Comparison of ENCODE assay signal across 16 cellular contexts in the genomic region with DNA sequence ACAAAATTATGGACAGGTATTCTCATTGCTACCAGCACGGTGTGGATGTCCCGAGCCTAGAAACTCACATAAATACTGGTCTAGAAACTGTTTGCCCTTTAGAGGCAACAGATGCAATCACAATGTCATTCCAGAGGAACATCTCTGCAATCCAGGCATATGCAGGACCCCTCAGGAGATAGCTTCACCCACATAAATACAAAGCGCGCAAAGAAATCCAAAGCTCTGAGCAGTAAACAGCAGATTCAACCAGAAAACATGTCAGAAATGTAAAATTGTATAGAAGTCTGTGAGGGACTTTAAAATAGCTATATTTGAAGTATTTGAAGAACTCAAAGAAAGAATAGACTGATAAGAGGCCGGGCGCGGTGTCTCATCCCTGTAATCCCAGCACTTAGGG.
A peak's percentile ranks its signal among the peaks of the same experiment; 100 is the strongest.
DNase-seq lines count a peak whose midpoint lies in the region; ATAC-seq, FAIRE-seq and TF ChIP-seq lines count a peak whose summit lies in the region.
"Had no signal": no experiment of that assay in that cellular context is flagged by ENCODE, and none has a peak within 500 bp of the region (broad histone marks: within the 10 kb centered on the region; RNA-seq: fewer than 3 reads in every experiment).

No MANE protein-coding gene starts in this region.

- H3K27ac ChIP-seq in HepG2 (ENCODE audit: extremely low read length, insufficient read depth, low read length) = no peak overlapping the region
- no peak overlapping the region for H3K27ac ChIP-seq in right lobe of liver
- no peak overlapping the region for H3K27ac ChIP-seq in esophagus muscularis mucosa (replicated peaks in 1 of 4)
- H3K27ac ChIP-seq in smooth muscle cell (ENCODE audit: low read depth) = peak overlapping the region; percentile 42
- H3K27ac ChIP-seq: C4-2B had no signal

- no peaks in the 10 kb centered on the region for H3K4me1 Mint-ChIP-seq in progenitor cell of endocrine pancreas (ENCODE audit: low read depth)
- H3K4me1 Mint-ChIP-seq: CD4-positive, alpha-beta memory T cell had no signal

- no TSS peak for BruUV-seq in HepG2 (replicated peaks; lab: Mats Ljungman, UMichigan)

- DNase-seq in HepG2 (ENCODE audit: low spot score) = no peak
- DNase-seq in right lobe of liver = no peak
- peak; percentile 77 for DNase-seq in esophagus muscularis mucosa (ENCODE audit: extremely low spot score)
- DNase-seq in smooth muscle cell (lab: John Stamatoyannopoulos, UW; ENCODE audit: unreplicated experiment) = no peak
- DNase-seq in ureter (ENCODE audit: low spot score) = peak; percentile 2
- no peak for DNase-seq in NAMALWA (ENCODE audit: low spot score)
- no peak for DNase-seq in progenitor cell of endocrine pancreas (ENCODE audit: low spot score, unreplicated experiment)
- no peak for DNase-seq in T-helper 2 cell
- DNase-seq: ACHN; CD4-positive, alpha-beta memory T cell; DMS79; HCEC 1CT; HFFc6 had no signal

- CTCF ChIA-PET in HepG2 (lab: Yijun Ruan, JAX; ENCODE audit: low intra/inter-chr PET ratio, low total read pairs) = no interaction called here

- H3K9me3 Mint-ChIP-seq in progenitor cell of endocrine pancreas (ENCODE audit: low read depth) = peaks cover 4% of the 10 kb centered on the region
- H3K9me3 Mint-ChIP-seq: HFFc6 had no signal

- TF ChIP-seq RAD21 in HepG2 (CRISPR knock-in tag; IDR thresholded peaks at IDR 0.05) = no peak

- H3K4me1 ChIP-seq in HepG2 (ENCODE audit: insufficient read depth, low read length) (peaks cover 12% of the 10 kb centered on the region), right lobe of liver (peaks cover 0 to 15% (median 3%) of the 10 kb centered on the region in 4 donors), esophagus muscularis mucosa (no peaks in the 10 kb centered on the region), smooth muscle cell (ENCODE audit: low read depth) (no peaks in the 10 kb centered on the region)

- H3K27me3 Mint-ChIP-seq in progenitor cell of endocrine pancreas = peaks cover 25% of the 10 kb centered on the region

- in situ Hi-C loops in HepG2 (cut with HindIII; ENCODE audit: extremely low pct_ligation_motif_present, low pct_unique_long_range_greater_than_20kb) = no loop called here

- H3K79me2 ChIP-seq in HepG2 (ENCODE audit: insufficient read depth, low read length) (no peaks in the 10 kb centered on the region), smooth muscle cell (ENCODE audit: low read depth) (no peaks in the 10 kb centered on the region)

- intact Hi-C loops in HepG2 (cut with micrococcal nuclease; ENCODE audit: unreplicated experiment) (no loop called here), right lobe of liver (cut with DNase I) (no loop called here), esophagus muscularis mucosa (cut with DNase I) (no loop called here)

- H3K9ac ChIP-seq in HepG2 (ENCODE audit: insufficient read depth, low read depth, low read length) = no peak overlapping the region
- H3K9ac ChIP-seq in smooth muscle cell (ENCODE audit: low read depth) = no peak overlapping the region

- H3K4me3 ChIP-seq in HepG2 (replicated peaks in 1 of 3; ENCODE audit: insufficient read depth in 1 of 3, low read depth in 2 of 3, low read length in 3 of 3) (no peak overlapping the region), right lobe of liver (no peak overlapping the region), esophagus muscularis mucosa (no peak overlapping the region), smooth muscle cell (no peak overlapping the region)
- H3K4me3 ChIP-seq: GM12878 had no signal

- H3K27ac Mint-ChIP-seq in progenitor cell of endocrine pancreas = no peak overlapping the region
- H3K27ac Mint-ChIP-seq: CD4-positive, alpha-beta memory T cell; HFFc6 had no signal

- TF ChIP-seq CTCF in HepG2 (CRISPR knock-in tag; IDR thresholded peaks at IDR 0.05) (no peak), right lobe of liver (IDR thresholded peaks at IDR 0.05) (no peak), esophagus muscularis mucosa (IDR thresholded peaks at IDR 0.05) (no peak), smooth muscle cell (IDR thresholded peaks at IDR 0.05; ENCODE audit: borderline replicate concordance, insufficient read depth, poor library complexity, severe bottlenecking) (no peak), progenitor cell of endocrine pancreas (IDR thresholded peaks at IDR 0.05; ENCODE audit: unreplicated experiment) (no peak)

- TF ChIP-seq POLR2A in HepG2 (IDR thresholded peaks at IDR 0.05; ENCODE audit: insufficient read depth in 1 of 2, low read depth in 2 of 2, low read length in 2 of 2) (no peak), right lobe of liver (IDR thresholded peaks at IDR 0.05) (no peak), esophagus muscularis mucosa (IDR thresholded peaks at IDR 0.05; ENCODE audit: low read depth) (no peak)

- H3K36me3 ChIP-seq in HepG2 (replicated peaks in 1 of 2; ENCODE audit: control insufficient read depth in 1 of 2, insufficient read depth in 2 of 2, low read length in 2 of 2) = no peaks in the 10 kb centered on the region
- no peaks in the 10 kb centered on the region for H3K36me3 ChIP-seq in right lobe of liver
- H3K36me3 ChIP-seq in esophagus muscularis mucosa = no peaks in the 10 kb centered on the region
- no peaks in the 10 kb centered on the region for H3K36me3 ChIP-seq in smooth muscle cell (ENCODE audit: low read depth)

- no peak for ATAC-seq in HepG2
- ATAC-seq in right lobe of liver = no peak
- ATAC-seq: GM12878 had no signal

- H4K20me1 ChIP-seq in HepG2 (ENCODE audit: insufficient read depth, low read length) = no peaks in the 10 kb centered on the region
- no peaks in the 10 kb centered on the region for H4K20me1 ChIP-seq in smooth muscle cell (ENCODE audit: low read depth)

- no peak overlapping the region for H2AFZ ChIP-seq in HepG2 (ENCODE audit: low read length)
- no peak overlapping the region for H2AFZ ChIP-seq in smooth muscle cell (ENCODE audit: low read depth)

- peaks cover 6% of the 10 kb centered on the region for H3F3A ChIP-seq in smooth muscle cell (ENCODE audit: low read depth)

- TF ChIP-seq EP300 in HepG2 (IDR thresholded peaks at IDR 0.05; ENCODE audit: low read depth in 2 of 2, low read length in 2 of 2) (no peak), HepG2 (CRISPR knock-in tag; IDR thresholded peaks at IDR 0.05; ENCODE audit: borderline replicate concordance) (no peak), esophagus muscularis mucosa (IDR thresholded peaks at IDR 0.05) (no peak)

- POLR2A ChIA-PET in HepG2 (lab: Yijun Ruan, JAX) = no interaction called here

- H3K36me3 Mint-ChIP-seq in progenitor cell of endocrine pancreas (ENCODE audit: insufficient read depth) = no peaks in the 10 kb centered on the region
- H3K36me3 Mint-ChIP-seq: CD4-positive, alpha-beta memory T cell had no signal

- 72% methylated on average over 7 of the region's 7 CpGs for WGBS in HepG2 (ENCODE audit: low lambda C conversion rate)
- WGBS in right lobe of liver (ENCODE audit: insufficient coverage, low coverage, low lambda C conversion rate, missing lambda C conversion rate) = 97% methylated on average over 6 of the region's 7 CpGs
- 96% methylated on average over 7 of the region's 7 CpGs for WGBS in esophagus muscularis mucosa
- WGBS in smooth muscle cell (ENCODE audit: low lambda C conversion rate) = 46% methylated on average over 7 of the region's 7 CpGs

- FAIRE-seq in HepG2 (lab: Jason Lieb, UNC) = no peak
- FAIRE-seq: GM12878, GM18507 had no signal

- H3K27me3 ChIP-seq in HepG2 (ENCODE audit: control insufficient read depth in 1 of 2, insufficient read depth in 2 of 2, low read length in 2 of 2) = peaks cover 1 to 26% of the 10 kb centered on the region in 2 experiments; a peak in 4 of 5 replicates
- H3K27me3 ChIP-seq in right lobe of liver = no peaks in the 10 kb centered on the region
- H3K27me3 ChIP-seq in esophagus muscularis mucosa = no peaks in the 10 kb centered on the region
- H3K27me3 ChIP-seq in smooth muscle cell (ENCODE audit: low read depth) = no peaks in the 10 kb centered on the region

- H3K9me3 ChIP-seq in HepG2 (ENCODE audit: low read length) (no peaks in the 10 kb centered on the region), right lobe of liver (no peaks in the 10 kb centered on the region), esophagus muscularis mucosa (peaks cover 0 to 2% (median 0%) of the 10 kb centered on the region in 4 donors), smooth muscle cell (replicated peaks; ENCODE audit: low read depth) (no peaks in the 10 kb centered on the region)

- no peak overlapping the region for H3K4me3 Mint-ChIP-seq in progenitor cell of endocrine pancreas (ENCODE audit: low read depth)
- H3K4me3 Mint-ChIP-seq: CD4-positive, alpha-beta memory T cell; HFFc6 had no signal

- H3K4me2 ChIP-seq in HepG2 (ENCODE audit: low read depth, low read length) (peak overlapping the region; percentile 28; the same call in 1 of the 2 replicates), smooth muscle cell (peak overlapping the region; percentile 58)

TF ChIP-seq in HepG2, 621 proteins besides CTCF, POLR2A, EP300 and RAD21 (continues in another document):
- TF ChIP-seq, protein P1, sequence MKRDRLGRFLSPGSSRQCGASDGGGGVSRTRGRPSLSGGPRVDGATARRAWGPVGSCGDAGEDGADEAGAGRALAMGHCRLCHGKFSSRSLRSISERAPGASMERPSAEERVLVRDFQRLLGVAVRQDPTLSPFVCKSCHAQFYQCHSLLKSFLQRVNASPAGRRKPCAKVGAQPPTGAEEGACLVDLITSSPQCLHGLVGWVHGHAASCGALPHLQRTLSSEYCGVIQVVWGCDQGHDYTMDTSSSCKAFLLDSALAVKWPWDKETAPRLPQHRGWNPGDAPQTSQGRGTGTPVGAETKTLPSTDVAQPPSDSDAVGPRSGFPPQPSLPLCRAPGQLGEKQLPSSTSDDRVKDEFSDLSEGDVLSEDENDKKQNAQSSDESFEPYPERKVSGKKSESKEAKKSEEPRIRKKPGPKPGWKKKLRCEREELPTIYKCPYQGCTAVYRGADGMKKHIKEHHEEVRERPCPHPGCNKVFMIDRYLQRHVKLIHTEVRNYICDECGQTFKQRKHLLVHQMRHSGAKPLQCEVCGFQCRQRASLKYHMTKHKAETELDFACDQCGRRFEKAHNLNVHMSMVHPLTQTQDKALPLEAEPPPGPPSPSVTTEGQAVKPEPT (CRISPR knock-in tag; IDR thresholded peaks at IDR 0.05; ENCODE audit: low read depth) = no peak
- TF ChIP-seq, protein P2, sequence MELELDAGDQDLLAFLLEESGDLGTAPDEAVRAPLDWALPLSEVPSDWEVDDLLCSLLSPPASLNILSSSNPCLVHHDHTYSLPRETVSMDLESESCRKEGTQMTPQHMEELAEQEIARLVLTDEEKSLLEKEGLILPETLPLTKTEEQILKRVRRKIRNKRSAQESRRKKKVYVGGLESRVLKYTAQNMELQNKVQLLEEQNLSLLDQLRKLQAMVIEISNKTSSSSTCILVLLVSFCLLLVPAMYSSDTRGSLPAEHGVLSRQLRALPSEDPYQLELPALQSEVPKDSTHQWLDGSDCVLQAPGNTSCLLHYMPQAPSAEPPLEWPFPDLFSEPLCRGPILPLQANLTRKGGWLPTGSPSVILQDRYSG (CRISPR knock-in tag; IDR thresholded peaks at IDR 0.05) = no peak

Comparison
In these comparisons a context has a peak if more than half of its experiments do, and no peak if none do; other contexts are left out.
1. DNase-seq: peak in esophagus muscularis mucosa (single experiment) and ureter (single experiment); none in HepG2 (single experiment), right lobe of liver (0 of 3), smooth muscle cell (single experiment), NAMALWA (single experiment), progenitor cell of endocrine pancreas (single experiment) and T-helper 2 cell (0 of 5).